ENCODE assay signal across 8 cellular contexts in genomic region chr6:20534906-20535305, GRCh38. TPM values are rescaled to one million over a fixed set of nuclear protein-coding genes. Genes with fewer than 3 reads are reported as not detected.
DNase-seq lines count a peak whose midpoint lies in the region; ATAC-seq and TF ChIP-seq lines count a peak whose summit lies in the region.

No MANE protein-coding gene starts in this region.

- TF ChIP-seq RAD21 in SK-N-SH (IDR thresholded peaks at IDR 0.05; ENCODE audit: low read length): no peak

- CTCF ChIA-PET in SK-N-SH (lab: Yijun Ruan, JAX): interaction anchor here (1.6 to 1.8 kb wide), 2 partner anchors 131 to 135 kb away, joined by 4 to 10 read pairs; no protein-coding TSS in a partner anchor

- peaks cover 5 to 6% of the 10 kb centered on the region in 2 experiments for H3K36me3 ChIP-seq in SK-N-SH (replicated peaks in 1 of 2; ENCODE audit: control insufficient read depth in 1 of 2, insufficient read depth in 2 of 2, low read length in 1 of 2)
- H3K36me3 ChIP-seq in rectal smooth muscle tissue (ENCODE audit: control insufficient read depth, insufficient read depth, low read length): no peaks in the 10 kb centered on the region

- H3K4me3 ChIP-seq in SK-N-SH (ENCODE audit: low read depth in 2 of 2, low read length in 1 of 2): peak overlapping the region; percentile 75 to 79
- peak overlapping the region; percentile 96 for H3K4me3 ChIP-seq in fibroblast of pulmonary artery (replicated peaks; ENCODE audit: low read depth, low read length)
- H3K4me3 ChIP-seq in rectal smooth muscle tissue (ENCODE audit: low read length): peak overlapping the region; percentile 93

- no peaks in the 10 kb centered on the region for H3K9me3 ChIP-seq in SK-N-SH

- H3F3A ChIP-seq in SK-N-SH (replicated peaks; ENCODE audit: insufficient read depth): no peaks in the 10 kb centered on the region

- H3K79me2 ChIP-seq in SK-N-SH (ENCODE audit: insufficient read depth): peaks cover 45% of the 10 kb centered on the region

- DNase-seq in NCI-H1417 (lab: John Stamatoyannopoulos, UW) (peak; percentile 22 to 68 (median 44)), NCI-H1417 treated with DMSO at 0.1 percent for 48 hours (lab: John Stamatoyannopoulos, UW) (no peak), SK-N-SH (no peak), fibroblast of pulmonary artery (ENCODE audit: low read depth) (no peak), SKM-1 treated with dmso at 0.1 percent for 144 hours (lab: John Stamatoyannopoulos, UW; ENCODE audit: unreplicated experiment) (no peak)

- H3K27me3 ChIP-seq in SK-N-SH (ENCODE audit: insufficient read depth) (no peaks in the 10 kb centered on the region), rectal smooth muscle tissue (ENCODE audit: control insufficient read depth, insufficient read depth, low read length) (no peaks in the 10 kb centered on the region)

- no peak for TF ChIP-seq EP300 in SK-N-SH (IDR thresholded peaks at IDR 0.05; ENCODE audit: borderline replicate concordance in 1 of 2, low read depth in 1 of 2, low read length in 1 of 2)

- H3K27ac ChIP-seq in SK-N-SH (ENCODE audit: low read depth in 2 of 2, low read length in 1 of 2) (peak overlapping the region in 1 of 2 experiments; percentile 75; a peak in 2 of 4 replicates), rectal smooth muscle tissue (ENCODE audit: low read depth, low read length) (peak overlapping the region; percentile 64)

- peak overlapping the region; percentile 75 for H3K4me2 ChIP-seq in SK-N-SH

- peak overlapping the region; percentile 78 for H3K9ac ChIP-seq in SK-N-SH
- peak overlapping the region; percentile 73 for H3K9ac ChIP-seq in rectal smooth muscle tissue (ENCODE audit: low read length)

- H3K4me1 ChIP-seq in SK-N-SH (ENCODE audit: control insufficient read depth in 1 of 2, insufficient read depth in 2 of 2, low read depth in 1 of 2, low read length in 1 of 2) (peaks cover 4 to 5% of the 10 kb centered on the region in 2 experiments; a peak in 3 of 4 replicates), rectal smooth muscle tissue (ENCODE audit: control insufficient read depth, insufficient read depth, low read length) (peaks cover 4% of the 10 kb centered on the region)

- TF ChIP-seq CTCF in SK-N-SH (IDR thresholded peaks at IDR 0.05) (no peak), fibroblast of pulmonary artery (IDR thresholded peaks at IDR 0.05; ENCODE audit: low read length, missing control alignments) (no peak)

- POLR2A ChIA-PET in SK-N-SH (lab: Yijun Ruan, JAX): interaction anchor here (0.6 kb wide), 1 partner anchor 215 kb away, joined by 3 read pairs; no protein-coding TSS in a partner anchor

- peak; percentile 15 for ATAC-seq in HG03103 (IDR thresholded peaks at IDR 0.05; ENCODE audit: low read depth, unreplicated experiment)
- ATAC-seq in HG02571 (IDR thresholded peaks at IDR 0.05; ENCODE audit: unreplicated experiment): no peak

- H3K9me2 ChIP-seq in SK-N-SH: no peaks in the 10 kb centered on the region

- H4K20me1 ChIP-seq in SK-N-SH (ENCODE audit: insufficient read depth): no peaks in the 10 kb centered on the region

- 1% methylated on average over 10 of the region's 10 CpGs for WGBS in SK-N-SH (ENCODE audit: low lambda C conversion rate)

- peak overlapping the region; percentile 98 for H2AFZ ChIP-seq in SK-N-SH (ENCODE audit: low read depth)

TF ChIP-seq in SK-N-SH, 30 proteins besides CTCF, POLR2A, EP300 and RAD21:
- TF ChIP-seq FOSL2 (IDR thresholded peaks at IDR 0.05; ENCODE audit: borderline replicate concordance, low read depth): no peak
- no peak for TF ChIP-seq TAF1 (IDR thresholded peaks at IDR 0.05; ENCODE audit: borderline replicate concordance, low read depth, low read length)
- TF ChIP-seq IRF3 (IDR thresholded peaks at IDR 0.05; ENCODE audit: low read depth, low read length): no peak
- TF ChIP-seq SMC3 (IDR thresholded peaks at IDR 0.05; ENCODE audit: low read depth, low read length): no peak
- no peak for TF ChIP-seq MXI1 (IDR thresholded peaks at IDR 0.05; ENCODE audit: low read depth, low read length)
- no peak for TF ChIP-seq FOXM1 (IDR thresholded peaks at IDR 0.05; ENCODE audit: low read depth)
- TF ChIP-seq SIN3A (IDR thresholded peaks at IDR 0.05; ENCODE audit: borderline replicate concordance, low read depth, low read length): no peak
- no peak for TF ChIP-seq ELF1 (IDR thresholded peaks at IDR 0.05)
- no peak for TF ChIP-seq JUND (IDR thresholded peaks at IDR 0.05)
- no peak for TF ChIP-seq EZH2phosphoT487 (IDR thresholded peaks at IDR 0.05; ENCODE audit: borderline replicate concordance, low read depth)
- TF ChIP-seq NFIC (IDR thresholded peaks at IDR 0.05; ENCODE audit: borderline replicate concordance): no peak
- no peak for TF ChIP-seq RCOR1 (IDR thresholded peaks at IDR 0.05; ENCODE audit: low read length)
- TF ChIP-seq MEF2A (IDR thresholded peaks at IDR 0.05; ENCODE audit: borderline replicate concordance, low read depth): no peak
- no peak for TF ChIP-seq YY1 (IDR thresholded peaks at IDR 0.05; ENCODE audit: low read depth)
- TF ChIP-seq POLR2AphosphoS5 (IDR thresholded peaks at IDR 0.05; ENCODE audit: low read depth, low read length): no peak
- no peak for TF ChIP-seq REST (IDR thresholded peaks at IDR 0.05; ENCODE audit: low read depth, low read length)
- no peak for TF ChIP-seq RFX5 (IDR thresholded peaks at IDR 0.05; ENCODE audit: low read length)
- no peak for TF ChIP-seq ZBTB33 (IDR thresholded peaks at IDR 0.05; ENCODE audit: borderline replicate concordance, low read depth)
- TF ChIP-seq USF2 (IDR thresholded peaks at IDR 0.05; ENCODE audit: borderline replicate concordance, low read depth, low read length): no peak
- TF ChIP-seq FOXJ3 (CRISPR knock-in tag; IDR thresholded peaks at IDR 0.05): no peak

RNA-seq across cellular contexts. Expression of gene CDKAL1, which starts 0.6 kb away (rescaled TPM):
- polyA plus RNA-seq in SK-N-SH (2012; rRNA removed): 2.6 and 3.8 TPM in 2 replicates
- 3.6 and 3.9 TPM in 2 replicates for polyA plus RNA-seq in SK-N-SH (2012; cell fraction: cytosol; rRNA removed)
- polyA plus RNA-seq in SK-N-SH (2012; cell fraction: nucleus; rRNA removed): 1.5 and 3.1 TPM in 2 replicates

Comparison
In these comparisons a context has a peak if more than half of its experiments do, and no peak if none do; other contexts are left out.
1. DNase-seq: peak in NCI-H1417 (3 of 3); none in NCI-H1417 treated with DMSO at 0.1 percent for 48 hours (single experiment), SK-N-SH (single experiment), fibroblast of pulmonary artery (single experiment) and SKM-1 treated with dmso at 0.1 percent for 144 hours (single experiment).
2. Peak in every context shown above with its lines, with median percentiles within 50 percentile points of each other: H3K4me3 ChIP-seq.